17 cellular contexts compared by ENCODE assay signal in the genomic region with DNA sequence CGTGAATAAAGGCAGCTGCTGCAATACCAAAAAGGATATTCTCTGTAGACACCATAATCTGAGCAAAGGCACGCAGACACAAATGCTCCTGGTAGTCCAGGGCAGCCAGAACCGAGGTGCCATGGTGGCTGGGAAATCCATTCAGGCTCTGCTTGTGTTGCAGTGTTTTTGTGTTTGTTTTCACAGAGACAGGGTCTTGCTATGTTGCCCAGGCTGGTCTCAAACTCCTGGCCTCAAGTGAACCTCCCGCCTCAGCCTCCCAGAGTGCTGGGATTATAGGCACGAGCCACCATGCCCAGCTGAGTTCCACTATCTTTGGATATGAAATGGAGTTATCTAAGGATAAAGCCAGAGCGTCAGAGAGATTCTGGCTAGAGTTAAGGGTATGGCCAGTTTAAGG.
"Had no signal": no experiment of that assay in that cellular context is flagged by ENCODE, and none has a peak within 500 bp of the region (broad histone marks: within the 10 kb centered on the region; RNA-seq: fewer than 3 reads in every experiment).

No MANE protein-coding gene starts in this region.

- H3K4me3 ChIP-seq: heart left ventricle, lung, psoas muscle, sigmoid colon, skin epidermis had no signal

- H3K9ac ChIP-seq: parathyroid adenoma had no signal

- H3K9me3 Mint-ChIP-seq: nephron had no signal

- H3K27ac ChIP-seq: heart left ventricle, parathyroid adenoma, psoas muscle, sigmoid colon, skin epidermis had no signal

- H2AFZ ChIP-seq: parathyroid adenoma had no signal

- H3K4me3 Mint-ChIP-seq: nephron had no signal

- H3K27me3 ChIP-seq: heart left ventricle, sigmoid colon had no signal

- H3K79me2 ChIP-seq: parathyroid adenoma had no signal

- ATAC-seq: esophagus mucosa, heart left ventricle, left colon, left ventricle myocardium superior had no signal

- H3K27ac Mint-ChIP-seq: nephron had no signal

- H3K9me3 ChIP-seq: heart left ventricle, psoas muscle, sigmoid colon had no signal

- H3K4me1 ChIP-seq: heart left ventricle, parathyroid adenoma, psoas muscle, sigmoid colon had no signal

- DNase-seq: effector memory CD4-positive, alpha-beta T cell; heart left ventricle; hippocampal formation; left colon; left ventricle myocardium superior; mesenchymal stem cell; midbrain; psoas muscle; sigmoid colon; stimulated activated CD4-positive, alpha-beta T cell treated with anti-CD3 and anti-CD28 coated beads, Interleukin-2, amount 100 ng/mL, for 24 hours; stimulated activated CD4-positive, alpha-beta T cell treated with anti-CD3 and anti-CD28 coated beads, Interleukin-4, amount 100 ng/mL, for 4 hours; stimulated activated naive CD4-positive, alpha-beta T cell treated with Interleukin-2 at 50 U/mL for 16 hours had no signal
